8 cellular contexts compared by ENCODE assay signal in genomic region chr17:38982858-38983746, GRCh38. TPM values are rescaled to one million over a fixed set of nuclear protein-coding genes. Genes with fewer than 3 reads are reported as not detected.
DNase-seq lines count a peak whose midpoint lies in the region; ATAC-seq and TF ChIP-seq lines count a peak whose summit lies in the region.

No MANE protein-coding gene starts in this region.

- no peak overlapping the region for H3K4me3 ChIP-seq in kidney epithelial cell (ENCODE audit: low read depth, low read length)

- H3K27me3 ChIP-seq in kidney epithelial cell (ENCODE audit: control insufficient read depth, insufficient read depth, low read length): no peaks in the 10 kb centered on the region

- no peaks in the 10 kb centered on the region for H3K36me3 ChIP-seq in kidney epithelial cell (ENCODE audit: control insufficient read depth, insufficient read depth, low read length)

- peak; percentile 80 for TF ChIP-seq CTCF in kidney epithelial cell (IDR thresholded peaks at IDR 0.05; ENCODE audit: insufficient read depth, low read length, poor library complexity, severe bottlenecking)

- no peak for ATAC-seq in HG02884 (IDR thresholded peaks at IDR 0.05; ENCODE audit: unreplicated experiment)

- peak; percentile 72 for DNase-seq in A172 (ENCODE audit: low spot score)
- peak; percentile 61 for DNase-seq in GM03348 (ENCODE audit: low spot score)
- peak; percentile 75 for DNase-seq in NCI-H1436 (lab: John Stamatoyannopoulos, UW)
- peak; percentile 41 for DNase-seq in SKM-1 (lab: John Stamatoyannopoulos, UW; ENCODE audit: unreplicated experiment)
- DNase-seq in central memory CD4-positive, alpha-beta T cell: peak; percentile 55
- no peak for DNase-seq in kidney epithelial cell (ENCODE audit: low read depth)
- peak; percentile 17 for DNase-seq in stimulated activated naive CD4-positive, alpha-beta T cell treated with Interleukin-2 at 50 U/mL for 16 hours (lab: John Stamatoyannopoulos, UW)

RNA-seq across cellular contexts. Expression of gene FBXO47, which starts 15.9 kb away (rescaled TPM):
- total RNA-seq in A172 (2014; rRNA removed; shearing (Covaris generic)): not detected in 2 replicates
- total RNA-seq in kidney epithelial cell: not detected in 2 replicates
